Comparison of ENCODE assay signal across 9 cellular contexts in genomic region chr6:108157972-108158441, GRCh38. TPM values are rescaled to one million over a fixed set of nuclear protein-coding genes. Genes with fewer than 3 reads are reported as not detected.
DNase-seq lines count a peak whose midpoint lies in the region; ATAC-seq and TF ChIP-seq lines count a peak whose summit lies in the region.
"Had no signal": no experiment of that assay in that cellular context is flagged by ENCODE, and none has a peak within 500 bp of the region (broad histone marks: within the 10 kb centered on the region; RNA-seq: fewer than 3 reads in every experiment).

No MANE protein-coding gene starts in this region.

- no peak for TF ChIP-seq CTCF in WTC11 (IDR thresholded peaks at IDR 0.05)

- CTCF ChIA-PET in WTC11 (lab: Charles Lee), result interaction anchor here (0.8 to 1.3 kb wide), 2 partner anchors 10 to 34 kb away, joined by 3 to 5 read pairs; no protein-coding TSS in a partner anchor

- H3K27me3 Mint-ChIP-seq in T-helper 2 cell treated with Interferon-gamma antibody and Interleukin-4, amounts not matched to agents 5 μg/mL and 100 μg/mL, for 36 hours (ENCODE audit: low read depth), result peaks cover 88% of the 10 kb centered on the region
- H3K27me3 Mint-ChIP-seq in WTC11 (ENCODE audit: low read depth), result peaks cover 100% of the 10 kb centered on the region

- POLR2A ChIA-PET in WTC11 (lab: Charles Lee), result no interaction called here

- H3K9me3 Mint-ChIP-seq in T-helper 2 cell treated with Interferon-gamma antibody and Interleukin-4, amounts not matched to agents 5 μg/mL and 100 μg/mL, for 36 hours, result no peaks in the 10 kb centered on the region
- H3K9me3 Mint-ChIP-seq in WTC11, result no peaks in the 10 kb centered on the region
- no peaks in the 10 kb centered on the region for H3K9me3 Mint-ChIP-seq in stimulated activated effector memory CD8-positive, alpha-beta T cell treated with anti-CD3 and anti-CD28 coated beads, Interleukin-12 subunit alpha, Interleukin-12 subunit beta, amount 100 ng/mL, for 72 hours

- no peaks in the 10 kb centered on the region for H3K9me3 ChIP-seq in iPS-18a (ENCODE audit: control insufficient read depth, low read depth, low read length)

- no peak for DNase-seq in T-helper 2 cell treated with Interferon-gamma antibody and Interleukin-4, amounts not matched to agents 5 μg/mL and 100 μg/mL, for 36 hours (ENCODE audit: low spot score)
- DNase-seq in T-helper 2 cell (no peak), WTC11 (ENCODE audit: low spot score) (peak; percentile 56), hepatic stellate cell (ENCODE audit: low spot score) (no peak), SIG-M5 (lab: John Stamatoyannopoulos, UW) (no peak), AG08395 (ENCODE audit: low spot score) (no peak)
- no peak for DNase-seq in stimulated activated effector memory CD8-positive, alpha-beta T cell treated with anti-CD3 and anti-CD28 coated beads, Interleukin-12 subunit alpha, Interleukin-12 subunit beta, amount 100 ng/mL, for 72 hours (ENCODE audit: low spot score in 2 of 2)
- DNase-seq: stimulated activated CD4-positive, alpha-beta T cell treated with anti-CD3 and anti-CD28 coated beads, Interleukin-12 subunit alpha, Interleukin-12 subunit beta, amount 100 ng/mL, for 4 hours had no signal

- H3K27ac Mint-ChIP-seq in T-helper 2 cell treated with Interferon-gamma antibody and Interleukin-4, amounts not matched to agents 5 μg/mL and 100 μg/mL, for 36 hours, result peak overlapping the region; percentile 83
- no peak overlapping the region for H3K27ac Mint-ChIP-seq in WTC11
- H3K27ac Mint-ChIP-seq in stimulated activated effector memory CD8-positive, alpha-beta T cell treated with anti-CD3 and anti-CD28 coated beads, Interleukin-12 subunit alpha, Interleukin-12 subunit beta, amount 100 ng/mL, for 72 hours, result no peak overlapping the region

- H3K9ac ChIP-seq in iPS-18a (ENCODE audit: low read length), result no peak overlapping the region

- peaks cover 1% of the 10 kb centered on the region for H3K36me3 Mint-ChIP-seq in T-helper 2 cell treated with Interferon-gamma antibody and Interleukin-4, amounts not matched to agents 5 μg/mL and 100 μg/mL, for 36 hours (ENCODE audit: low read depth)
- H3K36me3 Mint-ChIP-seq in WTC11, result no peaks in the 10 kb centered on the region
- H3K36me3 Mint-ChIP-seq in stimulated activated effector memory CD8-positive, alpha-beta T cell treated with anti-CD3 and anti-CD28 coated beads, Interleukin-12 subunit alpha, Interleukin-12 subunit beta, amount 100 ng/mL, for 72 hours, result peaks cover 6% of the 10 kb centered on the region

- peaks cover 10% of the 10 kb centered on the region for H3K4me1 ChIP-seq in iPS-18a (ENCODE audit: control insufficient read depth, low read depth, low read length)

- peak overlapping the region; percentile 68 for H3K4me3 Mint-ChIP-seq in T-helper 2 cell treated with Interferon-gamma antibody and Interleukin-4, amounts not matched to agents 5 μg/mL and 100 μg/mL, for 36 hours
- H3K4me3 Mint-ChIP-seq in WTC11, result peak overlapping the region; percentile 63
- peak overlapping the region; percentile 73 for H3K4me3 Mint-ChIP-seq in stimulated activated effector memory CD8-positive, alpha-beta T cell treated with anti-CD3 and anti-CD28 coated beads, Interleukin-12 subunit alpha, Interleukin-12 subunit beta, amount 100 ng/mL, for 72 hours

- peak overlapping the region; percentile 13 for H3K4me3 ChIP-seq in iPS-18a (ENCODE audit: low read length)

- H3K27me3 ChIP-seq in iPS-18a (ENCODE audit: control insufficient read depth, insufficient read depth, low read length), result peaks cover 100% of the 10 kb centered on the region

- peaks cover 3% of the 10 kb centered on the region for H3K4me1 Mint-ChIP-seq in T-helper 2 cell treated with Interferon-gamma antibody and Interleukin-4, amounts not matched to agents 5 μg/mL and 100 μg/mL, for 36 hours (ENCODE audit: low read depth)
- peaks cover 29% of the 10 kb centered on the region for H3K4me1 Mint-ChIP-seq in WTC11
- peaks cover 14% of the 10 kb centered on the region for H3K4me1 Mint-ChIP-seq in stimulated activated effector memory CD8-positive, alpha-beta T cell treated with anti-CD3 and anti-CD28 coated beads, Interleukin-12 subunit alpha, Interleukin-12 subunit beta, amount 100 ng/mL, for 72 hours

- no peak overlapping the region for H3K27ac ChIP-seq in iPS-18a (ENCODE audit: low read length)

- peak; percentile 26 for ATAC-seq in WTC11
- ATAC-seq in stimulated activated effector memory CD8-positive, alpha-beta T cell treated with anti-CD3 and anti-CD28 coated beads, Interleukin-12 subunit alpha, Interleukin-12 subunit beta, amount 100 ng/mL, for 72 hours, result no peak

- H3K36me3 ChIP-seq in iPS-18a (ENCODE audit: control insufficient read depth, low read depth, low read length), result no peaks in the 10 kb centered on the region

TF ChIP-seq in WTC11, 78 proteins besides CTCF, POLR2A, EP300 and RAD21:
- TF ChIP-seq CREB1 (CRISPR knock-in tag; IDR thresholded peaks at IDR 0.05) (no peak), GTF2I (CRISPR knock-in tag; conservative IDR thresholded peaks at IDR 0.05) (peak; percentile 97), PRDM15 (CRISPR knock-in tag; IDR thresholded peaks at IDR 0.05) (peak; percentile 93), MAX (CRISPR knock-in tag; IDR thresholded peaks at IDR 0.05) (peak; percentile 16; the same call in 1 of the 2 replicates)
TF ChIP-seq in WTC11: peak in this region for 3.

RNA-seq across cellular contexts. Expression of gene NR2E1, which starts 7.8 kb away (rescaled TPM):
- not detected in 3 replicates for total RNA-seq in WTC11 (2021)
